ENCODE assay signal across 8 cellular contexts in genomic region chr6:136547336-136547735, GRCh38. TPM values are rescaled to one million over a fixed set of nuclear protein-coding genes. Genes with fewer than 3 reads are reported as not detected.
DNase-seq lines count a peak whose midpoint lies in the region; ATAC-seq and TF ChIP-seq lines count a peak whose summit lies in the region.

No MANE protein-coding gene starts in this region.

- no peaks in the 10 kb centered on the region for H3K9me3 ChIP-seq in parathyroid adenoma (ENCODE audit: control insufficient read depth, low read length)

- no peak overlapping the region for H3K9ac ChIP-seq in parathyroid adenoma

- H3K36me3 ChIP-seq in parathyroid adenoma (ENCODE audit: control insufficient read depth, insufficient read depth, low read length): no peaks in the 10 kb centered on the region

- H3K4me1 ChIP-seq in parathyroid adenoma: peaks cover 10% of the 10 kb centered on the region

- peak; percentile 59 for TF ChIP-seq CTCF in parathyroid adenoma (IDR thresholded peaks at IDR 0.05)

- no peaks in the 10 kb centered on the region for H3K27me3 ChIP-seq in parathyroid adenoma (ENCODE audit: control insufficient read depth, insufficient read depth, low read length)

- peak; percentile 18 for DNase-seq in NCI-H2107 treated with DMSO at 0.1 percent for 48 hours (lab: John Stamatoyannopoulos, UW; ENCODE audit: unreplicated experiment)
- DNase-seq in NCI-H2107 (lab: John Stamatoyannopoulos, UW): no peak
- peak; percentile 18 for DNase-seq in NCI-H446 treated with DMSO at 0.1 percent for 48 hours (lab: John Stamatoyannopoulos, UW)
- peak; percentile 61 for DNase-seq in cerebellum (ENCODE audit: low spot score)
- no peak for DNase-seq in NCI-H128 (lab: John Stamatoyannopoulos, UW; ENCODE audit: unreplicated experiment)
- no peak for DNase-seq in Right ventricle myocardium superior
- no peak for DNase-seq in posterior cingulate gyrus

- H2AFZ ChIP-seq in parathyroid adenoma: no peak overlapping the region

- H3K79me2 ChIP-seq in parathyroid adenoma: peaks cover 51% of the 10 kb centered on the region

- ATAC-seq in Right ventricle myocardium superior (ENCODE audit: poor library complexity): no peak

- no peak overlapping the region for H3K4me3 ChIP-seq in parathyroid adenoma (ENCODE audit: low read depth, low read length)

- intact Hi-C loops in Right ventricle myocardium superior (cut with DNase I) (no loop called here), posterior cingulate gyrus (cut with DNase I) (loop anchor here (10.0 kb wide), 1 partner anchor 213 kb away; no protein-coding TSS in a partner anchor)

- no peak overlapping the region for H3K4me2 ChIP-seq in parathyroid adenoma (ENCODE audit: low read length)

- H3K27ac ChIP-seq in parathyroid adenoma: no peak overlapping the region

RNA-seq across cellular contexts. Expression of gene MAP7, which starts 2.9 kb away (rescaled TPM):
- total RNA-seq in cerebellum: 7.9 TPM
- 2.1 TPM for total RNA-seq in Right ventricle myocardium superior

Comparison
In these comparisons a context has a peak if more than half of its experiments do, and no peak if none do; other contexts are left out.
1. DNase-seq: peak in NCI-H2107 treated with DMSO at 0.1 percent for 48 hours (single experiment), NCI-H446 treated with DMSO at 0.1 percent for 48 hours (single experiment) and cerebellum (single experiment); none in NCI-H2107 (single experiment), NCI-H128 (single experiment), Right ventricle myocardium superior (single experiment) and posterior cingulate gyrus (0 of 10).